Comparison of ENCODE assay signal across 2 cellular contexts in the genomic region with DNA sequence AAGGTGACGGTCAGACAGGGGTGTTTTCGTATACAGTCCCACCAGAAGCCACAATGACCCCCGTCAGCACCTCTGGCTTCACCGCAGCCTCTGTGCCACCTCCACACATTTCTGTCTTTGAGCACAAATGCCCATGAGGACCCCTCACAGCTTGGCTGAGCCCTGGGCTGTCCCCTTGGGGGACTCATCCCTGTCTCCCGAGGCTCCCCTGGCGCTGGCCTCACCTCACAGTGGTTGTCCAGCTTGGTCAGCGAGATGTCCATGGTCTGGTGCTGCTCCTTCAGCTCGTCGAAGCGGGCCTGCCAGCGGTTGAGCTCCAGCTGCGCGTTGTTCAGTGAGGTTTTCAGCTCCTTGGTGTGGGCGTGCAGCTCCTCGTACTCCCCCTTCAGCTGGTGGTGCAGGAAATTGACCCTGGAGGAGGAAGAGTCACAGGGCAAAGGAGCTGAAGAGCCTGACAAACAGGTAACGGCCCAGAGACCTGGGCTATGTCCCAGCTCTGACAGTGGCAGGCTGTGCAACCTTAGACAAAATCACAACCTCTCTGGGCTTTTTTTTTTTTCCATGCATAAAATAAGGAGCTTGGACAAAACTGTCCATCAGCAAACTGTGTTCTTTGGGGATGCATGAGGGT.
A peak's percentile ranks its signal among the peaks of the same experiment; 100 is the strongest.
TF ChIP-seq lines count a peak whose summit lies in the region.

No MANE protein-coding gene starts in this region.

TF ChIP-seq in IMR-90, 13 proteins besides CTCF, POLR2A, EP300 and RAD21:
- TF ChIP-seq BHLHE40 (IDR thresholded peaks at IDR 0.05; ENCODE audit: low read depth, low read length): no peak
- TF ChIP-seq MAFK (IDR thresholded peaks at IDR 0.05; ENCODE audit: low read depth, low read length): no peak
- no peak for TF ChIP-seq MXI1 (IDR thresholded peaks at IDR 0.05; ENCODE audit: borderline replicate concordance, low read depth, low read length)
- no peak for TF ChIP-seq RFX5 (IDR thresholded peaks at IDR 0.05; ENCODE audit: low read depth, low read length)
- TF ChIP-seq CEBPB (IDR thresholded peaks at IDR 0.05; ENCODE audit: low read depth, low read length): no peak
- TF ChIP-seq SMC3 (IDR thresholded peaks at IDR 0.05; ENCODE audit: low read depth, low read length): no peak
- TF ChIP-seq, protein P1, sequence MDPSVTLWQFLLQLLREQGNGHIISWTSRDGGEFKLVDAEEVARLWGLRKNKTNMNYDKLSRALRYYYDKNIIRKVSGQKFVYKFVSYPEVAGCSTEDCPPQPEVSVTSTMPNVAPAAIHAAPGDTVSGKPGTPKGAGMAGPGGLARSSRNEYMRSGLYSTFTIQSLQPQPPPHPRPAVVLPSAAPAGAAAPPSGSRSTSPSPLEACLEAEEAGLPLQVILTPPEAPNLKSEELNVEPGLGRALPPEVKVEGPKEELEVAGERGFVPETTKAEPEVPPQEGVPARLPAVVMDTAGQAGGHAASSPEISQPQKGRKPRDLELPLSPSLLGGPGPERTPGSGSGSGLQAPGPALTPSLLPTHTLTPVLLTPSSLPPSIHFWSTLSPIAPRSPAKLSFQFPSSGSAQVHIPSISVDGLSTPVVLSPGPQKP (IDR thresholded peaks at IDR 0.05; ENCODE audit: borderline replicate concordance, low read depth, low read length): no peak
- TF ChIP-seq, protein P2, sequence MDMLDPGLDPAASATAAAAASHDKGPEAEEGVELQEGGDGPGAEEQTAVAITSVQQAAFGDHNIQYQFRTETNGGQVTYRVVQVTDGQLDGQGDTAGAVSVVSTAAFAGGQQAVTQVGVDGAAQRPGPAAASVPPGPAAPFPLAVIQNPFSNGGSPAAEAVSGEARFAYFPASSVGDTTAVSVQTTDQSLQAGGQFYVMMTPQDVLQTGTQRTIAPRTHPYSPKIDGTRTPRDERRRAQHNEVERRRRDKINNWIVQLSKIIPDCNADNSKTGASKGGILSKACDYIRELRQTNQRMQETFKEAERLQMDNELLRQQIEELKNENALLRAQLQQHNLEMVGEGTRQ (IDR thresholded peaks at IDR 0.05; ENCODE audit: low read depth, low read length): no peak
TF ChIP-seq in IMR-90: peak in this region for 0.

TF ChIP-seq in K562, 482 proteins besides CTCF, POLR2A, EP300 and RAD21:
- TF ChIP-seq ZFP36 (IDR thresholded peaks at IDR 0.05; ENCODE audit: low read depth, low read length, partially characterized antibody): peak; percentile 9
- TF ChIP-seq MEF2D (tag; conservative IDR thresholded peaks at IDR 0.05; ENCODE audit: low read depth): no peak
- peak; percentile 26 for TF ChIP-seq RBM25 (IDR thresholded peaks at IDR 0.05; ENCODE audit: low read depth, low read length, severe bottlenecking)
- no peak for TF ChIP-seq SMARCB1 (IDR thresholded peaks at IDR 0.05; ENCODE audit: insufficient read length, low read depth)
- TF ChIP-seq NRF1 (conservative IDR thresholded peaks at IDR 0.05 in 1 of 2, IDR thresholded peaks at IDR 0.05 in 1 of 2): no peak
- TF ChIP-seq BCOR (IDR thresholded peaks at IDR 0.05): 0 out of 2 replicates have a peak, but pooled peaks have one; percentile 29
